20 cellular contexts compared by ENCODE assay signal in the genomic region with DNA sequence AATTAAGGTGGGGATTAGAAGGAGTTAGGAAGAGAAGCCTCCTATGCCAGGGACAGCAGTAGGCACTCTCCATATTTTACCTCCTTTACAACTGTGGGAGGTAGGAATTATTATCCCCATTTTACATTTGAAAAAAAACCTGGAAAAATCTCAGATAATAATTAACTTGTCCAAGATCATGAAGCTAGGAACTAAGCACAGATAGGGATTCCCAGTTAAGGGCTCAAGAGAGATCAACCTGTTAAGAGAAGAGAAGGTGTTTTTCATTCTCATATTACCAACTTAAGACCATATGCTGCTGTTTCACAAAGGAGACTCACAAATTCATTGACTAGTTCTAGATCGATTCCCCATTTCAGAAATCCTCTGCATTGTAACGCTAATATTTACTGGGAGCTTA. TPM values are rescaled to one million over a fixed set of nuclear protein-coding genes. Genes with fewer than 3 reads are reported as not detected.
DNase-seq lines count a peak whose midpoint lies in the region; ATAC-seq, FAIRE-seq and TF ChIP-seq lines count a peak whose summit lies in the region.
"Had no signal": no experiment of that assay in that cellular context is flagged by ENCODE, and none has a peak within 500 bp of the region (broad histone marks: within the 10 kb centered on the region; RNA-seq: fewer than 3 reads in every experiment).

No MANE protein-coding gene starts in this region.

- no peak for FAIRE-seq in HepG2 (lab: Jason Lieb, UNC)
- FAIRE-seq: endothelial cell of umbilical vein had no signal

- no peak overlapping the region for H3K9ac ChIP-seq in KMS-11
- H3K9ac ChIP-seq in HepG2 (ENCODE audit: insufficient read depth, low read depth, low read length), result no peak overlapping the region

- intact Hi-C loops in MCF 10A (cut with micrococcal nuclease), result no loop called here
- intact Hi-C loops in HepG2 (cut with micrococcal nuclease; ENCODE audit: unreplicated experiment), result no loop called here

- H3K4me1 ChIP-seq in KMS-11 (ENCODE audit: low read depth, poor library complexity, severe bottlenecking) (peaks cover 58% of the 10 kb centered on the region), HepG2 (ENCODE audit: insufficient read depth, low read length) (peaks cover 12% of the 10 kb centered on the region), suprapubic skin (peaks cover 48% of the 10 kb centered on the region)
- H3K4me1 ChIP-seq: adrenal gland had no signal

- in situ Hi-C loops in HepG2 (cut with HindIII; ENCODE audit: extremely low pct_ligation_motif_present, low pct_unique_long_range_greater_than_20kb), result no loop called here

- TF ChIP-seq EP300 in HepG2 (IDR thresholded peaks at IDR 0.05; ENCODE audit: low read depth in 2 of 2, low read length in 2 of 2) (no peak), HepG2 (CRISPR knock-in tag; IDR thresholded peaks at IDR 0.05; ENCODE audit: borderline replicate concordance) (no peak), suprapubic skin (IDR thresholded peaks at IDR 0.05) (no peak)

- TF ChIP-seq POLR2A in HepG2 (IDR thresholded peaks at IDR 0.05; ENCODE audit: insufficient read depth in 1 of 2, low read depth in 2 of 2, low read length in 2 of 2) (no peak), suprapubic skin (IDR thresholded peaks at IDR 0.05) (no peak)

- DNase-seq in MCF 10A (ENCODE audit: unreplicated experiment) (no peak), HepG2 (ENCODE audit: low spot score) (no peak), suprapubic skin (ENCODE audit: low spot score in 2 of 2) (no peak), glomerular visceral epithelial cell (ENCODE audit: extremely low spot score) (no peak)
- DNase-seq: activated CD8-positive, alpha-beta T cell treated with anti-CD3 and anti-CD28 coated beads for 36 hours; activated T-cell treated with anti-CD3 and anti-CD28 coated beads, Interleukin-2, amount 50 U/mL, for 1 hour; adrenal gland; HCEC 1CT; MM.1S; NCI-H1436 treated with DMSO at 0.1 percent for 48 hours; stimulated activated naive CD8-positive, alpha-beta T cell treated with anti-CD3 and anti-CD28 coated beads, Interleukin-15, Interleukin-2, amounts not matched to agents 100 U/mL and 50 U/mL, for 24 hours; T-helper 2 cell had no signal

- no peaks in the 10 kb centered on the region for H3K27me3 Mint-ChIP-seq in MCF 10A (ENCODE audit: insufficient read depth, unreplicated experiment)
- H3K27me3 Mint-ChIP-seq: activated CD8-positive, alpha-beta T cell treated with anti-CD3 and anti-CD28 coated beads for 36 hours had no signal

- H3K36me3 Mint-ChIP-seq in MCF 10A (ENCODE audit: insufficient read depth, unreplicated experiment), result no peaks in the 10 kb centered on the region

- TF ChIP-seq RAD21 in HepG2 (CRISPR knock-in tag; IDR thresholded peaks at IDR 0.05), result no peak

- H3K27ac ChIP-seq in KMS-11 (no peak overlapping the region), HepG2 (ENCODE audit: extremely low read length, insufficient read depth, low read length) (no peak overlapping the region), suprapubic skin (peak overlapping the region; percentile 41)
- H3K27ac ChIP-seq: adrenal gland had no signal

- POLR2A ChIA-PET in MCF 10A (lab: Yijun Ruan, JAX) (interaction anchor here (0.7 to 7.8 kb wide), 6 partner anchors 10 to 87 kb away, joined by 4 to 69 read pairs (median 4); a partner anchor contains a TSS), HepG2 (lab: Yijun Ruan, JAX) (no interaction called here)

- BruUV-seq in MCF 10A (replicated peaks; lab: Mats Ljungman, UMichigan), result no TSS peak
- BruUV-seq in HepG2 (replicated peaks; lab: Mats Ljungman, UMichigan), result no TSS peak

- H3K4me3 ChIP-seq in KMS-11 (IDR thresholded peaks at IDR 0.05; ENCODE audit: insufficient read depth, low read depth, low read length) (no peak overlapping the region), HepG2 (replicated peaks in 1 of 3; ENCODE audit: insufficient read depth in 1 of 3, low read depth in 2 of 3, low read length in 3 of 3) (no peak overlapping the region), suprapubic skin (no peak overlapping the region)
- H3K4me3 ChIP-seq: adrenal gland had no signal

- CTCF ChIA-PET in MCF 10A (lab: Yijun Ruan, JAX) (interaction anchor here (1.0 to 1.6 kb wide), 2 partner anchors 15 to 56 kb away, joined by 3 to 5 read pairs; no protein-coding TSS in a partner anchor), HepG2 (lab: Yijun Ruan, JAX; ENCODE audit: low intra/inter-chr PET ratio, low total read pairs) (no interaction called here)

- peak overlapping the region; percentile 9 for H3K27ac Mint-ChIP-seq in MCF 10A (ENCODE audit: low read depth, unreplicated experiment)
- H3K27ac Mint-ChIP-seq: activated CD8-positive, alpha-beta T cell treated with anti-CD3 and anti-CD28 coated beads for 36 hours; dendritic cell treated with granulocyte-macrophage colony-stimulating factor and Interleukin-4, amounts not matched to agents 40 ng/mL and 50 ng/mL, for 4 days; IgD-negative memory B cell; natural killer cell treated with Interleukin-12 subunit alpha and Interleukin-12 subunit beta and Interleukin-15 and Interleukin-18, amount 100 ng/mL, for 72 hours had no signal

- H3K9me3 Mint-ChIP-seq in MCF 10A (ENCODE audit: unreplicated experiment), result peaks cover 12% of the 10 kb centered on the region

- H2AFZ ChIP-seq in KMS-11 (ENCODE audit: low read depth), result no peak overlapping the region
- H2AFZ ChIP-seq in HepG2 (ENCODE audit: low read length), result no peak overlapping the region

- H4K20me1 ChIP-seq in KMS-11 (ENCODE audit: insufficient read depth) (no peaks in the 10 kb centered on the region), HepG2 (ENCODE audit: insufficient read depth, low read length) (no peaks in the 10 kb centered on the region)

- no peaks in the 10 kb centered on the region for H3K9me3 ChIP-seq in HepG2 (ENCODE audit: low read length)
- H3K9me3 ChIP-seq in suprapubic skin, result peaks cover 5% of the 10 kb centered on the region
- H3K9me3 ChIP-seq: adrenal gland had no signal

- 3% methylated on average over 2 of the region's 2 CpGs for WGBS in HepG2 (ENCODE audit: low lambda C conversion rate)
- 65% methylated on average over 2 of the region's 2 CpGs for WGBS in suprapubic skin

- peaks cover 43% of the 10 kb centered on the region for H3K4me1 Mint-ChIP-seq in MCF 10A (ENCODE audit: insufficient read depth, unreplicated experiment)

- no peaks in the 10 kb centered on the region for H3K36me3 ChIP-seq in KMS-11 (ENCODE audit: insufficient read depth)
- no peaks in the 10 kb centered on the region for H3K36me3 ChIP-seq in HepG2 (replicated peaks in 1 of 2; ENCODE audit: control insufficient read depth in 1 of 2, insufficient read depth in 2 of 2, low read length in 2 of 2)
- no peaks in the 10 kb centered on the region for H3K36me3 ChIP-seq in suprapubic skin
- H3K36me3 ChIP-seq: adrenal gland had no signal

- TF ChIP-seq CTCF in KMS-11 (conservative IDR thresholded peaks at IDR 0.05; ENCODE audit: low read depth, low read length) (no peak), MCF 10A (IDR thresholded peaks at IDR 0.05; ENCODE audit: unreplicated experiment) (no peak), HepG2 (CRISPR knock-in tag; IDR thresholded peaks at IDR 0.05) (no peak), suprapubic skin (IDR thresholded peaks at IDR 0.05) (no peak)

- H3K4me3 Mint-ChIP-seq in MCF 10A (ENCODE audit: unreplicated experiment), result no peak overlapping the region
- H3K4me3 Mint-ChIP-seq: activated CD8-positive, alpha-beta T cell treated with anti-CD3 and anti-CD28 coated beads for 36 hours; dendritic cell treated with granulocyte-macrophage colony-stimulating factor and Interleukin-4, amounts not matched to agents 40 ng/mL and 50 ng/mL, for 4 days; natural killer cell treated with Interleukin-12 subunit alpha and Interleukin-12 subunit beta and Interleukin-15 and Interleukin-18, amount 100 ng/mL, for 72 hours had no signal

- no peaks in the 10 kb centered on the region for H3K27me3 ChIP-seq in KMS-11 (ENCODE audit: insufficient read depth, low read depth)
- no peaks in the 10 kb centered on the region for H3K27me3 ChIP-seq in HepG2 (ENCODE audit: control insufficient read depth in 1 of 2, insufficient read depth in 2 of 2, low read length in 2 of 2)
- H3K27me3 ChIP-seq in suprapubic skin, result no peaks in the 10 kb centered on the region
- H3K27me3 ChIP-seq: adrenal gland had no signal

- H3K4me2 ChIP-seq in KMS-11 (peak overlapping the region; percentile 43; the same call in 1 of the 2 replicates), HepG2 (ENCODE audit: low read depth, low read length) (peak overlapping the region; percentile 42; the same call in 1 of the 2 replicates)

- no peak for ATAC-seq in HepG2
- ATAC-seq in HG03439 (IDR thresholded peaks at IDR 0.05; ENCODE audit: unreplicated experiment), result no peak
- ATAC-seq in HG03521 (IDR thresholded peaks at IDR 0.05; ENCODE audit: unreplicated experiment), result no peak
- ATAC-seq in HG03108 (IDR thresholded peaks at IDR 0.05; ENCODE audit: unreplicated experiment), result no peak
- ATAC-seq: activated CD8-positive, alpha-beta T cell treated with anti-CD3 and anti-CD28 coated beads for 36 hours; natural killer cell treated with Interleukin-12 subunit alpha and Interleukin-12 subunit beta and Interleukin-15 and Interleukin-18, amount 100 ng/mL, for 72 hours; stimulated activated naive CD8-positive, alpha-beta T cell treated with anti-CD3 and anti-CD28 coated beads, Interleukin-15, Interleukin-2, amounts not matched to agents 100 U/mL and 50 U/mL, for 24 hours had no signal

- H3K79me2 ChIP-seq in KMS-11 (ENCODE audit: insufficient read depth, low read depth), result no peaks in the 10 kb centered on the region
- H3K79me2 ChIP-seq in HepG2 (ENCODE audit: insufficient read depth, low read length), result no peaks in the 10 kb centered on the region

RNA-seq across cellular contexts. Expression of a gene that starts 16.1 kb away (rescaled TPM):
- total RNA-seq in MCF 10A (2022) (1.0 TPM in 2 replicates), HepG2 (2016; rRNA removed; fragmentation: Illumina TruSeq; extraction: Trizol) (0.29 and 0.33 TPM in 2 replicates), suprapubic skin (1 to 10 TPM in 2 of 4 donors, under 1 TPM in 2; 0.30 to 5.3 (median 0.98) TPM)
- total RNA-seq in HepG2 (2016; cell fraction: cytosol; rRNA removed; fragmentation: Illumina TruSeq; extraction: Trizol; ENCODE audit: low read depth), result 0.30 TPM in 1 of 2 replicates, not detected in the other
- total RNA-seq in HepG2 (2016; cell fraction: insoluble cytoplasmic fraction; rRNA removed; fragmentation: Illumina TruSeq; extraction: Trizol), result 0.37 and 0.65 TPM in 2 replicates
- 0.25 and 0.41 TPM in 2 replicates for total RNA-seq in HepG2 (2016; cell fraction: membrane; rRNA removed; fragmentation: Illumina TruSeq; extraction: Trizol)
- 0.31 and 0.50 TPM in 2 replicates for total RNA-seq in HepG2 (2016; cell fraction: nucleus; rRNA removed; fragmentation: Illumina TruSeq; extraction: Trizol)
- polyA plus RNA-seq in HepG2 (2011; rRNA removed), result 0.60 and 0.66 TPM in 2 replicates
- polyA plus RNA-seq in HepG2 (2011; cell fraction: cytosol; rRNA removed), result 0.24 and 0.50 TPM in 2 replicates
- polyA plus RNA-seq in HepG2 (2011; cell fraction: nucleus; rRNA removed), result 0.06 and 1.5 TPM in 2 replicates
- polyA plus RNA-seq in HepG2 (2012), result 1.2 and 1.8 TPM in 2 replicates
- polyA plus RNA-seq in HepG2 (2016; cell fraction: cytosol; fragmentation: Illumina TruSeq; extraction: Trizol; ENCODE audit: low read depth), result 0.27 and 0.29 TPM in 2 replicates
- polyA plus RNA-seq in HepG2 (2016; cell fraction: insoluble cytoplasmic fraction; fragmentation: Illumina TruSeq; extraction: Trizol; ENCODE audit: low read depth), result 0.29 and 0.50 TPM in 2 replicates
- polyA plus RNA-seq in HepG2 (2016; cell fraction: membrane; fragmentation: Illumina TruSeq; extraction: Trizol; ENCODE audit: low read depth), result not detected in 2 replicates
- 0.44 TPM in 1 of 2 replicates, not detected in the other for polyA plus RNA-seq in HepG2 (2016; cell fraction: nucleus; fragmentation: Illumina TruSeq; extraction: Trizol; ENCODE audit: insufficient read depth, low read depth)
- 0.02 TPM in 1 of 2 replicates, not detected in the other for polyA minus RNA-seq in HepG2 (2011; rRNA and poly(A)+ RNA removed; ENCODE audit: low replicate concordance)
- polyA minus RNA-seq in HepG2 (2011; cell fraction: cytosol; rRNA and poly(A)+ RNA removed), result 0.69 TPM in 1 of 2 replicates, not detected in the other
- 1.5 and 1.9 TPM in 2 replicates for polyA minus RNA-seq in HepG2 (2011; cell fraction: nucleus; rRNA and poly(A)+ RNA removed)
- total RNA-seq: activated CD8-positive, alpha-beta T cell treated with anti-CD3 and anti-CD28 coated beads for 36 hours; natural killer cell treated with Interleukin-12 subunit alpha and Interleukin-12 subunit beta and Interleukin-15 and Interleukin-18, amount 100 ng/mL, for 72 hours had no signal
- polyA plus RNA-seq: endothelial cell of umbilical vein, IgD-negative memory B cell had no signal

RNA-seq across cellular contexts. Expression of a gene that starts 21.8 kb away (rescaled TPM):
- total RNA-seq in MCF 10A (2022) (67.2 and 71.4 TPM in 2 replicates), HepG2 (2016; rRNA removed; fragmentation: Illumina TruSeq; extraction: Trizol) (23.5 and 43.4 TPM in 2 replicates), suprapubic skin (100 to 1,000 TPM in 2 of 4 donors, 10 to 100 TPM in 2; 87.6 to 107 (median 95.8) TPM)
- total RNA-seq in HepG2 (2016; cell fraction: cytosol; rRNA removed; fragmentation: Illumina TruSeq; extraction: Trizol; ENCODE audit: low read depth), result 3.4 and 5.0 TPM in 2 replicates
- total RNA-seq in HepG2 (2016; cell fraction: insoluble cytoplasmic fraction; rRNA removed; fragmentation: Illumina TruSeq; extraction: Trizol), result 27.0 and 44.9 TPM in 2 replicates
- 11.4 and 14.4 TPM in 2 replicates for total RNA-seq in HepG2 (2016; cell fraction: membrane; rRNA removed; fragmentation: Illumina TruSeq; extraction: Trizol)
- total RNA-seq in HepG2 (2016; cell fraction: nucleus; rRNA removed; fragmentation: Illumina TruSeq; extraction: Trizol), result 46.8 and 54.9 TPM in 2 replicates
- 40.6 and 45.9 TPM in 2 replicates for polyA plus RNA-seq in HepG2 (2011; rRNA removed)
- polyA plus RNA-seq in HepG2 (2011; cell fraction: cytosol; rRNA removed), result 21.7 and 39.6 TPM in 2 replicates
- polyA plus RNA-seq in HepG2 (2011; cell fraction: nucleus; rRNA removed), result 16.5 and 20.8 TPM in 2 replicates
- 49.6 and 72.8 TPM in 2 replicates for polyA plus RNA-seq in HepG2 (2012)
- 2.5 and 3.1 TPM in 2 replicates for polyA plus RNA-seq in HepG2 (2016; cell fraction: cytosol; fragmentation: Illumina TruSeq; extraction: Trizol; ENCODE audit: low read depth)
- 20.1 and 21.1 TPM in 2 replicates for polyA plus RNA-seq in HepG2 (2016; cell fraction: insoluble cytoplasmic fraction; fragmentation: Illumina TruSeq; extraction: Trizol; ENCODE audit: low read depth)
- 6.3 and 6.6 TPM in 2 replicates for polyA plus RNA-seq in HepG2 (2016; cell fraction: membrane; fragmentation: Illumina TruSeq; extraction: Trizol; ENCODE audit: low read depth)
- polyA plus RNA-seq in HepG2 (2016; cell fraction: nucleus; fragmentation: Illumina TruSeq; extraction: Trizol; ENCODE audit: insufficient read depth, low read depth), result 41.0 and 42.6 TPM in 2 replicates
- polyA minus RNA-seq in HepG2 (2011; rRNA and poly(A)+ RNA removed; ENCODE audit: low replicate concordance), result 35.5 and 55.9 TPM in 2 replicates
- polyA minus RNA-seq in HepG2 (2011; cell fraction: cytosol; rRNA and poly(A)+ RNA removed), result 46.9 and 76.7 TPM in 2 replicates
- polyA minus RNA-seq in HepG2 (2011; cell fraction: nucleus; rRNA and poly(A)+ RNA removed), result 69.5 and 87.4 TPM in 2 replicates
